Comparison of ENCODE assay signal across 1 cellular context in the genomic region with DNA sequence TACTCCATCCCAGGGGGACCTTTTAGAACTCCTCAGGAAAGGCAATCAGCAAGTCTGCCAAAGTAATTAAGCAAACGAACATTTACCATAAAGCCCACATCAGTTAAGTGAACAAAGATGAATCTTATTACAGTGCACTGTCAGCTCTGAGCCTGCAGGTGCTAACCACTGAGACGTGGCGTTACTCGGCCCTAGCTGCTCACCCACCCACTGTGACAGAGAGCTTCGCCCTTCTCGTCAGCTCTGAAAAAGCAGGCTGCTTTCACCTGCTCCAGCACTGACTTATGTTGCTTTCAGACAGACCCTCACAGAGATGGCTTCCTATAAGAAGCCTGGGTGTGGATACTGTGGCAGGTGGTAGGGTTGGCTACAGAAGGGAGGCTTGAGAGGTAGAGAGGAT.
TF ChIP-seq lines count a peak whose summit lies in the region.

No MANE protein-coding gene starts in this region.

TF ChIP-seq in GM23338, 12 proteins besides CTCF, POLR2A, EP300 and RAD21 (continued from another document):
- TF ChIP-seq, protein P1, sequence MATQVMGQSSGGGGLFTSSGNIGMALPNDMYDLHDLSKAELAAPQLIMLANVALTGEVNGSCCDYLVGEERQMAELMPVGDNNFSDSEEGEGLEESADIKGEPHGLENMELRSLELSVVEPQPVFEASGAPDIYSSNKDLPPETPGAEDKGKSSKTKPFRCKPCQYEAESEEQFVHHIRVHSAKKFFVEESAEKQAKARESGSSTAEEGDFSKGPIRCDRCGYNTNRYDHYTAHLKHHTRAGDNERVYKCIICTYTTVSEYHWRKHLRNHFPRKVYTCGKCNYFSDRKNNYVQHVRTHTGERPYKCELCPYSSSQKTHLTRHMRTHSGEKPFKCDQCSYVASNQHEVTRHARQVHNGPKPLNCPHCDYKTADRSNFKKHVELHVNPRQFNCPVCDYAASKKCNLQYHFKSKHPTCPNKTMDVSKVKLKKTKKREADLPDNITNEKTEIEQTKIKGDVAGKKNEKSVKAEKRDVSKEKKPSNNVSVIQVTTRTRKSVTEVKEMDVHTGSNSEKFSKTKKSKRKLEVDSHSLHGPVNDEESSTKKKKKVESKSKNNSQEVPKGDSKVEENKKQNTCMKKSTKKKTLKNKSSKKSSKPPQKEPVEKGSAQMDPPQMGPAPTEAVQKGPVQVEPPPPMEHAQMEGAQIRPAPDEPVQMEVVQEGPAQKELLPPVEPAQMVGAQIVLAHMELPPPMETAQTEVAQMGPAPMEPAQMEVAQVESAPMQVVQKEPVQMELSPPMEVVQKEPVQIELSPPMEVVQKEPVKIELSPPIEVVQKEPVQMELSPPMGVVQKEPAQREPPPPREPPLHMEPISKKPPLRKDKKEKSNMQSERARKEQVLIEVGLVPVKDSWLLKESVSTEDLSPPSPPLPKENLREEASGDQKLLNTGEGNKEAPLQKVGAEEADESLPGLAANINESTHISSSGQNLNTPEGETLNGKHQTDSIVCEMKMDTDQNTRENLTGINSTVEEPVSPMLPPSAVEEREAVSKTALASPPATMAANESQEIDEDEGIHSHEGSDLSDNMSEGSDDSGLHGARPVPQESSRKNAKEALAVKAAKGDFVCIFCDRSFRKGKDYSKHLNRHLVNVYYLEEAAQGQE (IDR thresholded peaks at IDR 0.05; ENCODE audit: unreplicated experiment), result no peak
